In the genomic region with DNA sequence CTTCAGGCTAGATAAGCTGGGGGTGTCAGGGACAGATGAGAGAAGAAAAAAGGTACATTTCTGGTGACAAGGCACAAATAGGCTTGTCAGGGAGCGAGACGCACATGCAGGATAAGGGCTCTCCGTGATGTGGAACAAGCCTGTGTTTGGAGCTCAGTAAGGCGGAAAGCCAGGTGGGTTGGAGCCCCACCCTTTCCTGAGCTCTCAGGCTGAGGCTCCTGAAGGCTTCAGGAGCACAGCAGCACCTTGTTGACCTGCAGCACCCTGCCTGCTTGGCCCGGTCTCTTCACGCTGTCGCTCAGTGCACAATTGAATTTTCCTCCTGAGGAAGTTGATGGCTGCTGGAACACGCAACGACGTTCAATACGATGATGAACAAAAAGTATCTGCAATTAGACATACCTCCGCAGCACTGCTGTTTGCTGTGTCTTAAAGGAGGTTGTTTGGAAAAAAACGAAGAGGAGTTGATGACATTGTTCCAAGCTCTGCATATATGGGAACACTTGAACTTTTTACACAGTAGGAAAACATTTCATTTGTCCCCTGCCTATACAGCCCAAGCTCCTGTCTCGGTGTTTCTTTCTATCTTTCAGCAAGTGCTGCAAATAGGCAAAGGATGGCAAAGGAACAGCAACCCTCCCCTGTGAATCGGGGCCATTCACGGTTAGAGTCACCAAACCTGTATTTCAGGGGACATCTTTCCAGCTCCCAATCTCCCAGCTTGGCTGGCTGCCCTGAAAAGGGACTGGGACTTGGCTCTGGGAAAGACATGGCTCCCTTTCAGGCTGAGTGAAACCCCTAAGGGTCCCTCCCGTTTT, we compare ENCODE assay signal across 14 cellular contexts. TPM values are rescaled to one million over a fixed set of nuclear protein-coding genes. Genes with fewer than 3 reads are reported as not detected.
A peak's percentile ranks its signal among the peaks of the same experiment; 100 is the strongest.
DNase-seq lines count a peak whose midpoint lies in the region; ATAC-seq and TF ChIP-seq lines count a peak whose summit lies in the region.
"Had no signal": no experiment of that assay in that cellular context is flagged by ENCODE, and none has a peak within 500 bp of the region (broad histone marks: within the 10 kb centered on the region; RNA-seq: fewer than 3 reads in every experiment).

No MANE protein-coding gene starts in this region.

- DNase-seq in NCI-H2171 treated with DMSO at 0.1 percent for 48 hours (lab: John Stamatoyannopoulos, UW) (peak; percentile 30), NCI-H2171 (lab: John Stamatoyannopoulos, UW) (no peak), Panc1 (ENCODE audit: low read depth, low spot score) (no peak), left lung (no peak), mucosa of gallbladder (ENCODE audit: low spot score) (no peak), Kasumi-1 (lab: John Stamatoyannopoulos, UW) (no peak)
- no peak for DNase-seq in activated CD4-positive, alpha-beta T cell treated with anti-CD3 and anti-CD28 coated beads, Interleukin-2, amount 10 ng/mL, durations not matched to agents 24 days and 14 days
- DNase-seq: ACHN; activated CD4-positive, CD25-positive, alpha-beta regulatory T cell; brain microvascular endothelial cell had no signal

- no peaks in the 10 kb centered on the region for H3K9me3 Mint-ChIP-seq in activated CD4-positive, alpha-beta T cell treated with anti-CD3 and anti-CD28 coated beads, Interleukin-2, amount 10 ng/mL, durations not matched to agents 24 days and 14 days
- H3K9me3 Mint-ChIP-seq: neural crest cell; stimulated activated naive CD8-positive, alpha-beta T cell treated with anti-CD3 and anti-CD28 coated beads, Interleukin-15, Interleukin-2, amounts not matched to agents 100 ng/mL and 50 ng/mL, for 24 hours had no signal

- no TSS peak for BruUV-seq in Panc1 (replicated peaks; lab: Mats Ljungman, UMichigan)

- POLR2A ChIA-PET in Panc1 (lab: Charles Lee) = no interaction called here

- 93% methylated on average over 17 of the region's 17 CpGs for WGBS in thymus

- CTCF ChIA-PET in Panc1 (lab: Charles Lee) = no interaction called here

- no peaks in the 10 kb centered on the region for H3K4me1 Mint-ChIP-seq in activated CD4-positive, alpha-beta T cell treated with anti-CD3 and anti-CD28 coated beads, Interleukin-2, amount 10 ng/mL, durations not matched to agents 24 days and 14 days

- in situ Hi-C loops in Panc1 (cut with HindIII; ENCODE audit: low pct_unique_long_range_greater_than_20kb, low sequenced_read_pairs) = no loop called here

- H3K4me1 ChIP-seq in Panc1 (ENCODE audit: control insufficient read depth, insufficient read depth, low read length) = peaks cover 5% of the 10 kb centered on the region; the same call in 1 of the 2 replicates
- H3K4me1 ChIP-seq in left lung = peaks cover 0 to 13% of the 10 kb centered on the region in 2 donors
- no peaks in the 10 kb centered on the region for H3K4me1 ChIP-seq in thymus (ENCODE audit: control insufficient read depth, insufficient read depth, low read length)

- ATAC-seq in Panc1 (peak; percentile 23; the same call in 1 of the 2 replicates), left lung (peak; percentile 89)
- ATAC-seq: esophagus mucosa had no signal

- H3K27ac ChIP-seq in Panc1 (ENCODE audit: low read length) (peak overlapping the region; percentile 29; the same call in 1 of the 2 replicates), left lung (no peak overlapping the region), thymus (ENCODE audit: low read depth) (peak overlapping the region; percentile 20)
- H3K27ac ChIP-seq: brain microvascular endothelial cell had no signal

- intact Hi-C loops in Panc1 (cut with micrococcal nuclease; ENCODE audit: unreplicated experiment) (no loop called here), left lung (cut with DNase I) (no loop called here)
- intact Hi-C loops in activated CD4-positive, alpha-beta T cell treated with anti-CD3 and anti-CD28 coated beads, Interleukin-2, amount 10 ng/mL, durations not matched to agents 24 days and 14 days (cut with micrococcal nuclease) = no loop called here

- H3K27me3 Mint-ChIP-seq in activated CD4-positive, alpha-beta T cell treated with anti-CD3 and anti-CD28 coated beads, Interleukin-2, amount 10 ng/mL, durations not matched to agents 24 days and 14 days = peaks cover 2% of the 10 kb centered on the region

- no peak for TF ChIP-seq CTCF in Panc1 (IDR thresholded peaks at IDR 0.05)
- TF ChIP-seq CTCF in left lung (IDR thresholded peaks at IDR 0.05) = no peak

- H3K27me3 ChIP-seq in Panc1 (ENCODE audit: control insufficient read depth, insufficient read depth, low read length) (no peaks in the 10 kb centered on the region), left lung (no peaks in the 10 kb centered on the region), thymus (ENCODE audit: control insufficient read depth, insufficient read depth) (no peaks in the 10 kb centered on the region)
- H3K27me3 ChIP-seq: brain microvascular endothelial cell had no signal

- H3K4me3 ChIP-seq in Panc1 (ENCODE audit: low read depth in 2 of 2, low read length in 2 of 2) (peak overlapping the region in 1 of 2 experiments; percentile 35; a peak in 2 of 4 replicates), left lung (no peak overlapping the region), thymus (ENCODE audit: low read length) (no peak overlapping the region)

- no peaks in the 10 kb centered on the region for H3K9me3 ChIP-seq in Panc1 (ENCODE audit: control insufficient read depth, insufficient read depth, low read depth, low read length)
- no peaks in the 10 kb centered on the region for H3K9me3 ChIP-seq in left lung
- H3K9me3 ChIP-seq in thymus (ENCODE audit: control insufficient read depth) = no peaks in the 10 kb centered on the region

- no peaks in the 10 kb centered on the region for H3K36me3 ChIP-seq in Panc1 (ENCODE audit: control insufficient read depth, insufficient read depth, low read length)
- H3K36me3 ChIP-seq in left lung = no peaks in the 10 kb centered on the region
- H3K36me3 ChIP-seq in thymus (ENCODE audit: control insufficient read depth, insufficient read depth) = no peaks in the 10 kb centered on the region
- H3K36me3 ChIP-seq: brain microvascular endothelial cell had no signal

- H3K27ac Mint-ChIP-seq in activated CD4-positive, alpha-beta T cell treated with anti-CD3 and anti-CD28 coated beads, Interleukin-2, amount 10 ng/mL, durations not matched to agents 24 days and 14 days = no peak overlapping the region
- H3K27ac Mint-ChIP-seq: stimulated activated naive CD8-positive, alpha-beta T cell treated with anti-CD3 and anti-CD28 coated beads, Interleukin-15, Interleukin-2, amounts not matched to agents 100 ng/mL and 50 ng/mL, for 24 hours had no signal

- H3K4me3 Mint-ChIP-seq in activated CD4-positive, alpha-beta T cell treated with anti-CD3 and anti-CD28 coated beads, Interleukin-2, amount 10 ng/mL, durations not matched to agents 24 days and 14 days = no peak overlapping the region
- H3K4me3 Mint-ChIP-seq: neural crest cell; stimulated activated naive CD8-positive, alpha-beta T cell treated with anti-CD3 and anti-CD28 coated beads, Interleukin-15, Interleukin-2, amounts not matched to agents 100 ng/mL and 50 ng/mL, for 24 hours had no signal

- no peaks in the 10 kb centered on the region for H3K36me3 Mint-ChIP-seq in activated CD4-positive, alpha-beta T cell treated with anti-CD3 and anti-CD28 coated beads, Interleukin-2, amount 10 ng/mL, durations not matched to agents 24 days and 14 days (ENCODE audit: low read depth)

RNA-seq across cellular contexts. Expression of a gene that starts 29.5 kb away (rescaled TPM):
- total RNA-seq in Panc1 (2021; ENCODE audit: unreplicated experiment) (0.18 TPM), left lung (1 to 10 TPM; 1.9 to 4.5 TPM), mucosa of gallbladder (3.7 TPM)
- polyA plus RNA-seq in Panc1 (2012; ENCODE audit: insufficient read length) = 0.29 TPM
- polyA plus RNA-seq in thymus = 9.4 TPM
- not detected in 2 replicates for total RNA-seq in activated CD4-positive, alpha-beta T cell treated with anti-CD3 and anti-CD28 coated beads, Interleukin-2, amount 10 ng/mL, durations not matched to agents 24 days and 14 days

Comparison
In these comparisons a context has a peak if more than half of its experiments do, and no peak if none do; other contexts are left out.
1. H3K27ac ChIP-seq: peak in Panc1 (single experiment) and thymus (single experiment); none in left lung (0 of 2).